In the genomic region with DNA sequence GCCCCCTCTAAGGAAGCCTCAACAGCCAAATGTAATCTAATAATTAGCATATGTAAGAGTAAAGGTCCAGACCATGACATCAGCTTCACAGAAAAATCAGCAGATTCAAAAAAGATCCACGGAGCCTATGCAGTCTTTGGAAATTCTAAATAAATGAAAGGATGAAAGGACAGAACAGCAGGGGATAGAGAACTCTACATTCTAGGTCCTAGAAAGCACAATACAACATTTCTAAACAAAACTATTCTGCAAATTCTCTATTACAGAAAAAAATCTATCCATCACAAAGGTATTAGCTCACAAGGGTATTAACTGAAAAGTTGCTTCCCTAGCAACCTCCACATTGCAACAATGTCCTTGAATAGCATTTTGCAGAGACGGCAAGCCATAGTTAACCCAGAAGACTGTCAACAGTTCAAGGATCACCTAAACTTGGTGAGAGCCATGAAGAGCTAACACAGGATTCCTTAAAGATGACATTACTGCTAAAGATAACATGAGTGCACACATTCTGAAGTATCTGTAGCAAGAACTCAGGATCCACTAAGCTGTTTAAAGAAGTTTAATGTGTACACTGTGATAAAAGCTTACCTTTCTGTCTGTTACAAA, we compare ENCODE assay signal across 20 cellular contexts.
DNase-seq lines count a peak whose midpoint lies in the region; TF ChIP-seq lines count a peak whose summit lies in the region.
"Had no signal": no experiment of that assay in that cellular context is flagged by ENCODE, and none has a peak within 500 bp of the region (broad histone marks: within the 10 kb centered on the region; RNA-seq: fewer than 3 reads in every experiment).

No MANE protein-coding gene starts in this region.

- H2AFZ ChIP-seq in neural progenitor cell (replicated peaks) = no peak overlapping the region

- POLR2A ChIA-PET in RWPE1 (lab: Yijun Ruan, JAX; ENCODE audit: low non-redundant PET) = no interaction called here

- H3F3A ChIP-seq in neural progenitor cell (ENCODE audit: low read depth) = peaks cover 11% of the 10 kb centered on the region

- no peak overlapping the region for H3K4me3 ChIP-seq in HAP-1
- no peak overlapping the region for H3K4me3 ChIP-seq in choroid plexus epithelial cell (ENCODE audit: low read depth, low read length)
- no peak overlapping the region for H3K4me3 ChIP-seq in neural progenitor cell
- H3K4me3 ChIP-seq: dorsolateral prefrontal cortex, gastroesophageal sphincter, lower lobe of right lung had no signal

- H3K36me3 Mint-ChIP-seq in neural progenitor cell (no peaks in the 10 kb centered on the region), nephron progenitor cell (ENCODE audit: low read depth) (peaks cover 8% of the 10 kb centered on the region)
- H3K36me3 Mint-ChIP-seq: activated naive CD8-positive, alpha-beta T cell treated with anti-CD3 and anti-CD28 coated beads for 36 hours; naive thymus-derived CD8-positive, alpha-beta T cell had no signal

- H3K9ac ChIP-seq in neural progenitor cell = no peak overlapping the region

- CTCF ChIA-PET in RWPE1 (lab: Yijun Ruan, JAX) = interaction anchor here (0.7 kb wide), 1 partner anchor 278 kb away, joined by 4 read pairs; no protein-coding TSS in a partner anchor

- H3K9me3 ChIP-seq in HAP-1 = no peaks in the 10 kb centered on the region
- no peaks in the 10 kb centered on the region for H3K9me3 ChIP-seq in neural progenitor cell (ENCODE audit: low read depth)
- H3K9me3 ChIP-seq: gastroesophageal sphincter, lower lobe of right lung had no signal

- H3K27me3 ChIP-seq in HAP-1 (ENCODE audit: low read depth) (no peaks in the 10 kb centered on the region), neural progenitor cell (no peaks in the 10 kb centered on the region)
- H3K27me3 ChIP-seq: dorsolateral prefrontal cortex, gastroesophageal sphincter had no signal

- TF ChIP-seq CTCF in choroid plexus epithelial cell (conservative IDR thresholded peaks at IDR 0.05; ENCODE audit: low read depth, low read length) = no peak
- no peak for TF ChIP-seq CTCF in neural progenitor cell (IDR thresholded peaks at IDR 0.05)
- TF ChIP-seq CTCF in nephron progenitor cell (IDR thresholded peaks at IDR 0.05) = no peak
- no peak for TF ChIP-seq CTCF in RWPE1 (conservative IDR thresholded peaks at IDR 0.05; ENCODE audit: low read depth)

- H3K4me2 ChIP-seq in neural progenitor cell = peak overlapping the region; percentile 12

- in situ Hi-C loops in HAP-1 (cut with MboI; ENCODE audit: low sequenced_read_pairs) = no loop called here

- H3K36me3 ChIP-seq in HAP-1 (replicated peaks) (no peaks in the 10 kb centered on the region), neural progenitor cell (no peaks in the 10 kb centered on the region)
- H3K36me3 ChIP-seq: gastroesophageal sphincter, lower lobe of right lung had no signal

- H3K27ac ChIP-seq in neural progenitor cell = no peak overlapping the region
- no peak overlapping the region for H3K27ac ChIP-seq in RWPE1
- H3K27ac ChIP-seq: dorsolateral prefrontal cortex, HL-60, lower lobe of right lung had no signal

- H3K27ac Mint-ChIP-seq in neural progenitor cell = peak overlapping the region; percentile 98
- no peak overlapping the region for H3K27ac Mint-ChIP-seq in nephron progenitor cell
- H3K27ac Mint-ChIP-seq: activated naive CD8-positive, alpha-beta T cell treated with anti-CD3 and anti-CD28 coated beads for 36 hours; naive thymus-derived CD8-positive, alpha-beta T cell had no signal

- H3K27me3 Mint-ChIP-seq in neural progenitor cell (ENCODE audit: insufficient read depth, low read depth) = peaks cover 4% of the 10 kb centered on the region
- H3K27me3 Mint-ChIP-seq in nephron progenitor cell (ENCODE audit: low read depth, poor library complexity) = no peaks in the 10 kb centered on the region

- H3K9me3 Mint-ChIP-seq in neural progenitor cell (no peaks in the 10 kb centered on the region), nephron progenitor cell (no peaks in the 10 kb centered on the region)
- H3K9me3 Mint-ChIP-seq: activated naive CD8-positive, alpha-beta T cell treated with anti-CD3 and anti-CD28 coated beads for 36 hours; naive thymus-derived CD8-positive, alpha-beta T cell had no signal

- H3K4me3 Mint-ChIP-seq in neural progenitor cell = peak overlapping the region; percentile 36
- H3K4me3 Mint-ChIP-seq in nephron progenitor cell = no peak overlapping the region
- H3K4me3 Mint-ChIP-seq: activated naive CD8-positive, alpha-beta T cell treated with anti-CD3 and anti-CD28 coated beads for 36 hours; naive thymus-derived CD8-positive, alpha-beta T cell had no signal

- H3K4me1 ChIP-seq in HAP-1 = peaks cover 37% of the 10 kb centered on the region
- peaks cover 53% of the 10 kb centered on the region for H3K4me1 ChIP-seq in neural progenitor cell

- H3K4me1 Mint-ChIP-seq in neural progenitor cell (peaks cover 82% of the 10 kb centered on the region), nephron progenitor cell (peaks cover 51% of the 10 kb centered on the region)

- DNase-seq in HAP-1 (ENCODE audit: low spot score in 2 of 2) (peak; percentile 52 to 91), choroid plexus epithelial cell (ENCODE audit: low read depth) (peak; percentile 68), hepatic stellate cell (ENCODE audit: low spot score) (peak; percentile 15), neural progenitor cell (ENCODE audit: low spot score) (no peak), nephron progenitor cell (no peak), RWPE1 (ENCODE audit: low spot score) (no peak)
- DNase-seq in activated effector memory CD4-positive, alpha-beta T cell treated with Interleukin-2 at 50 U/mL for 16 hours = no peak
- no peak for DNase-seq in stimulated activated CD4-positive, alpha-beta T cell treated with anti-CD3 and anti-CD28 coated beads, Interleukin-2, amount 100 ng/mL, for 48 hours
- DNase-seq: activated CD4-positive, alpha-beta T cell treated with anti-CD3 and anti-CD28 coated beads for 1 hour; activated naive CD8-positive, alpha-beta T cell treated with anti-CD3 and anti-CD28 coated beads for 36 hours; DMS153; dorsolateral prefrontal cortex; KBM-7; lower lobe of right lung; naive thymus-derived CD8-positive, alpha-beta T cell; NCI-H2029 treated with DMSO at 0.1 percent for 48 hours; NCI-H446 treated with DMSO at 0.1 percent for 48 hours; NK-92 treated with Interleukin-12 subunit alpha and Interleukin-12 subunit beta, amount 100 ng/mL, for 24 hours had no signal

- H4K20me1 ChIP-seq in neural progenitor cell (ENCODE audit: low read depth) = peaks cover 5% of the 10 kb centered on the region

- no peaks in the 10 kb centered on the region for H3K79me2 ChIP-seq in neural progenitor cell (ENCODE audit: low read depth)

Comparison
In these comparisons a context has a peak if more than half of its experiments do, and no peak if none do; other contexts are left out.
1. DNase-seq: peak in HAP-1 (2 of 2), choroid plexus epithelial cell (single experiment) and hepatic stellate cell (single experiment); none in neural progenitor cell (single experiment), nephron progenitor cell (single experiment), activated effector memory CD4-positive, alpha-beta T cell treated with Interleukin-2 at 50 U/mL for 16 hours (single experiment), RWPE1 (single experiment) and stimulated activated CD4-positive, alpha-beta T cell treated with anti-CD3 and anti-CD28 coated beads, Interleukin-2, amount 100 ng/mL, for 48 hours (0 of 2).